8 cellular contexts compared by ENCODE assay signal in the genomic region with DNA sequence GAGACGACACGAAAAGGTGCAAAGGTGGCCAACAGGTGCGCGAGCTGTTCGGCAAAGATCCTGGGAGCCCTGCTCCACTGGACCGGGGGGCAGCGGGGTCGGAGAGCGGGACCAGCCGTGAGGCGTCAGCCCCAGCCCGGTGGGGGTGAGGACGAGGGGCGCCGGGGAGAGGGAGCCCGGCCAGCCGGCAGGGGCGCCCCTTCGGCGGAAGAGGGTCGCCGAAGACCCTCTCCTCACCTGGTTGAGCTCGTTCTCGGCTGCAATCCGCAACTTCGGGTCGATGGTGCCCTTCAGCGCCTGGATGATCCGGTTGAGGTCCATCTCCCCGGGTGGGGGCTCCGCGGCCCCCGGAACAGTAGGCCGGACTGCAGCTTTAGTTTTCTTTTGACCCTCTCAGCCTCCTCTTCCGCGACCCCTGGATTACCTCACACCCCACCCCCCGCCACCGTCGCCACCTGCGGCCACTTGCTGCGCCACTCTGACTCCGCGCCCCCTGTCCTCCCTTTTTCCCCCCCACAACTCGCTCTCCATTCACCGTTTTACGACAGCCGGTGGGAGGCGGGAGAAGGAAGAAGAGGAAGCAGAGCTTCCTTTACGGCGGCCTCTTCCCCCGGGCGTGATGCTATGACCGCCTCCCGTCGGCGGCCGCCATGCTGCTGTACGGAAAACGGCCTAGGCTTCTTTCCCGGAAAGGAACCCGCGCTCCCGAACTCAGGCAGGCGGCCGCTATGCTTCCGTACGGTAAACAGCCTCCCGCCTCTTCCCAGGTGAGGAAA. TPM values are rescaled to one million over a fixed set of nuclear protein-coding genes. Genes with fewer than 3 reads are reported as not detected.
A peak's percentile ranks its signal among the peaks of the same experiment; 100 is the strongest.
DNase-seq lines count a peak whose midpoint lies in the region; TF ChIP-seq lines count a peak whose summit lies in the region.

A gene (minus strand): TSS at position 543 of the 776 bp plus-strand sequence. CDS start 222 bp downstream, at position 321.

- no peaks in the 10 kb centered on the region for H3K9me3 ChIP-seq in effector memory CD4-positive, alpha-beta T cell (ENCODE audit: control insufficient read depth, low read length)

- H3K27me3 ChIP-seq in effector memory CD4-positive, alpha-beta T cell (replicated peaks; ENCODE audit: control insufficient read depth, insufficient read depth, low read length, poor library complexity, severe bottlenecking), result no peaks in the 10 kb centered on the region

- no peaks in the 10 kb centered on the region for H3K36me3 ChIP-seq in effector memory CD4-positive, alpha-beta T cell (ENCODE audit: control insufficient read depth, insufficient read depth, low read length)

- H3K4me3 ChIP-seq in effector memory CD4-positive, alpha-beta T cell (ENCODE audit: insufficient read depth, low read depth, low read length, poor library complexity, severe bottlenecking), result peak within 1 kb of the TSS; percentile 92

- no peak for TF ChIP-seq CTCF in GM20000 (IDR thresholded peaks at IDR 0.05; ENCODE audit: extremely low read depth, missing control alignments)

- DNase-seq in COR-L47 (lab: John Stamatoyannopoulos, UW) (peak; percentile 68), GM20000 (ENCODE audit: low spot score) (peak; percentile 94), HT-29 (ENCODE audit: low spot score) (peak; percentile 96), medulla oblongata (ENCODE audit: extremely low spot score) (peak; percentile 97)
- peak; percentile 54 for DNase-seq in NK-92 treated with Interleukin-12 subunit alpha and Interleukin-12 subunit beta, amount 100 ng/mL, for 24 hours (lab: John Stamatoyannopoulos, UW)
- DNase-seq in effector memory CD4-positive, alpha-beta T cell, result peak; percentile 68 to 79 (median 75)
- DNase-seq in stimulated activated CD8-positive, alpha-beta memory T cell treated with anti-CD3 and anti-CD28 coated beads, Interleukin-12 subunit alpha, Interleukin-12 subunit beta, amount 100 ng/mL, for 24 hours (ENCODE audit: extremely low read depth), result peak; percentile 75

- CTCF ChIA-PET in activated CD8-positive, alpha-beta memory T cell treated with anti-CD3 and anti-CD28 coated beads for 36 hours (lab: Charles Lee), result interaction anchor here (0.7 to 1.7 kb wide), 9 partner anchors 14 to 119 kb away, joined by 3 to 10 read pairs (median 4); a partner anchor contains a TSS

- peaks cover 9% of the 10 kb centered on the region for H3K4me1 ChIP-seq in effector memory CD4-positive, alpha-beta T cell (ENCODE audit: control insufficient read depth, insufficient read depth, low read length, poor library complexity, severe bottlenecking)

- peak within 1 kb of the TSS; percentile 71 for H3K27ac ChIP-seq in effector memory CD4-positive, alpha-beta T cell (ENCODE audit: insufficient read depth, low read length, poor library complexity, severe bottlenecking)

- POLR2A ChIA-PET in activated CD8-positive, alpha-beta memory T cell treated with anti-CD3 and anti-CD28 coated beads for 36 hours (lab: Charles Lee), result interaction anchor here (0.6 to 2.5 kb wide), 6 partner anchors 10 to 103 kb away, joined by 4 to 21 read pairs (median 10); a partner anchor contains a TSS

RNA-seq across cellular contexts. Expression of the gene that starts here (rescaled TPM):
- 14.9 and 21.1 TPM in 2 replicates for total RNA-seq in HT-29 (2014; rRNA removed; shearing (Covaris generic))
- 10 to 100 TPM; 51.1 to 56.9 TPM for total RNA-seq in activated CD8-positive, alpha-beta memory T cell treated with anti-CD3 and anti-CD28 coated beads for 36 hours

Comparison
In these comparisons a context has a peak if more than half of its experiments do, and no peak if none do; other contexts are left out.
1. Peak in every context shown above with its lines: DNase-seq, H3K4me3 ChIP-seq and H3K27ac ChIP-seq.